In the genomic region with DNA sequence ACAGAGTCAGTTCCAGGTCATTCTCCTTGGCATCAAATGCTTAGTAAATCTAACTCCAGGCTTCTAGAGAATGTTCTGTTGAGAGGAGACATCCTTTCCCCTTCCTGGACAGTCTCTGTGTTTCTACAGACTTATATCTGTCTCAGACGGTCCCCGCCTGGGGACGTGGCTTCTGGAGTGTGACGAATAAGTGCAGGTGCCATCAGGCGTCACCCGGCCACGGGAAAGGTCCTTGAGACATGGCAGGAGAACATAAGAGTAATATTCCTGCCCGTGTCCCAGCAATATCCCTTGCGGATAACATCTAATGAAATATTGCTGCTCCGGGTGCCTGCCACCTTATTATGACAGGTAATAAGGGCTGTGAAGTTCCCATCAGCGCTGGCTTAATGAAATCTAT, we compare ENCODE assay signal across 26 cellular contexts.
"Had no signal": no experiment of that assay in that cellular context is flagged by ENCODE, and none has a peak within 500 bp of the region (broad histone marks: within the 10 kb centered on the region; RNA-seq: fewer than 3 reads in every experiment).

No MANE protein-coding gene starts in this region.

- H3K4me1 Mint-ChIP-seq: immature natural killer cell; mesothelial cell of epicardium; natural killer cell; stimulated activated memory B cell treated with anti-CD40 and anti-IgM and Interleukin-4, amounts not matched to agents 10 μg/mL and 1 μg/mL and 100 μg/mL, for 72 hours; stimulated activated naive CD8-positive, alpha-beta T cell treated with anti-CD3 and anti-CD28 coated beads, Interleukin-15, amount 100 ng/mL, for 72 hours had no signal

- H3K27ac Mint-ChIP-seq: immature natural killer cell; mesothelial cell of epicardium; naive B cell; natural killer cell; nephron progenitor cell; stimulated activated memory B cell treated with anti-CD40 and anti-IgM and Interleukin-4, amounts not matched to agents 10 μg/mL and 1 μg/mL and 100 μg/mL, for 72 hours had no signal

- H3K9me3 Mint-ChIP-seq: immature natural killer cell; mesothelial cell of epicardium; natural killer cell; nephron progenitor cell; stimulated activated memory B cell treated with anti-CD40 and anti-IgM and Interleukin-4, amounts not matched to agents 10 μg/mL and 1 μg/mL and 100 μg/mL, for 72 hours; stimulated activated naive CD8-positive, alpha-beta T cell treated with anti-CD3 and anti-CD28 coated beads, Interleukin-15, amount 100 ng/mL, for 72 hours had no signal

- H3K4me3 Mint-ChIP-seq: immature natural killer cell; mesothelial cell of epicardium; natural killer cell; nephron progenitor cell; stimulated activated memory B cell treated with anti-CD40 and anti-IgM and Interleukin-4, amounts not matched to agents 10 μg/mL and 1 μg/mL and 100 μg/mL, for 72 hours; stimulated activated naive CD8-positive, alpha-beta T cell treated with anti-CD3 and anti-CD28 coated beads, Interleukin-15, amount 100 ng/mL, for 72 hours had no signal

- H3K4me1 ChIP-seq: left ventricle myocardium inferior, prostate gland, right lobe of liver, transverse colon, upper lobe of left lung, vagina had no signal

- H3K4me2 ChIP-seq: smooth muscle cell had no signal

- H3K36me3 Mint-ChIP-seq: immature natural killer cell; mesothelial cell of epicardium; naive B cell; natural killer cell; stimulated activated memory B cell treated with anti-CD40 and anti-IgM and Interleukin-4, amounts not matched to agents 10 μg/mL and 1 μg/mL and 100 μg/mL, for 72 hours had no signal

- H3K27ac ChIP-seq: left ventricle myocardium inferior, ovary, prostate gland, right lobe of liver, transverse colon, upper lobe of left lung, vagina had no signal

- DNase-seq: hypothalamus; immature natural killer cell; kidney; left colon; left ventricle myocardium inferior; mesendoderm; naive B cell; natural killer cell; ovary; stimulated activated CD4-positive, alpha-beta T cell treated with anti-CD3 and anti-CD28 coated beads, Interleukin-1b, Interleukin-23, amount 100 ng/mL, for 48 hours; stimulated activated CD4-positive, alpha-beta T cell treated with anti-CD3 and anti-CD28 coated beads, Interleukin-2, amount 100 ng/mL, for 48 hours; stimulated activated CD4-positive, alpha-beta T cell treated with anti-CD3 and anti-CD28 coated beads, Interleukin-4, amount 100 ng/mL, for 4 hours; stimulated activated CD8-positive, alpha-beta memory T cell treated with anti-CD3 and anti-CD28 coated beads, Interleukin-4, amount 100 ng/mL, for 48 hours; stimulated activated naive CD4-positive, alpha-beta T cell treated with Interleukin-2 at 50 U/mL for 16 hours; stimulated activated naive CD8-positive, alpha-beta T cell treated with anti-CD3 and anti-CD28 coated beads, Interleukin-15, amount 100 ng/mL, for 72 hours; substantia nigra; transverse colon had no signal

- H3K4me3 ChIP-seq: left ventricle myocardium inferior, lung, ovary, prostate gland, right lobe of liver, smooth muscle cell, transverse colon, upper lobe of left lung, vagina had no signal

- H3K27me3 ChIP-seq: ovary, right lobe of liver, vagina had no signal

- H3K36me3 ChIP-seq: left ventricle myocardium inferior, ovary, prostate gland, right lobe of liver, transverse colon, upper lobe of left lung, vagina had no signal

- ATAC-seq: left colon; natural killer cell; right lobe of liver; stimulated activated memory B cell treated with anti-CD40 and anti-IgM and Interleukin-4, amounts not matched to agents 10 μg/mL and 1 μg/mL and 100 μg/mL, for 72 hours; stimulated activated naive CD8-positive, alpha-beta T cell treated with anti-CD3 and anti-CD28 coated beads, Interleukin-15, amount 100 ng/mL, for 72 hours had no signal

- H3K9me3 ChIP-seq: left ventricle myocardium inferior, ovary, prostate gland, right lobe of liver, transverse colon, upper lobe of left lung, vagina had no signal
